Comparison of ENCODE assay signal across 7 cellular contexts in genomic region chr7:12225017-12225416, GRCh38. TPM values are rescaled to one million over a fixed set of nuclear protein-coding genes. Genes with fewer than 3 reads are reported as not detected.
DNase-seq lines count a peak whose midpoint lies in the region; ATAC-seq, FAIRE-seq and TF ChIP-seq lines count a peak whose summit lies in the region.
"Not testable (repeated sequence)": the region's sequence is repeated elsewhere in the genome, so short reads cannot be mapped to it uniquely, and the experiment has no call there.

No MANE protein-coding gene starts in this region.

- in situ Hi-C loops in K562 (cut with MboI), result not testable (repeated sequence)

- not testable (repeated sequence) for H4K20me1 ChIP-seq in K562 (replicated peaks; ENCODE audit: control insufficient read depth, insufficient read depth, low read length)

- peak overlapping the region; percentile 19 for H3K27ac Mint-ChIP-seq in activated naive CD4-positive, alpha-beta T cell treated with anti-CD3 and anti-CD28 coated beads, Interleukin-2, amount 10 ng/mL, durations not matched to agents 7 days and 5 days
- peak overlapping the region; percentile 60 for H3K27ac Mint-ChIP-seq in activated naive CD4-positive, alpha-beta T cell treated with anti-CD3 and anti-CD28 coated beads, Interleukin-2, amount 50 U/mL, for 24 hours
- peak overlapping the region; percentile 28 for H3K27ac Mint-ChIP-seq in activated naive CD8-positive, alpha-beta T cell
- H3K27ac Mint-ChIP-seq in activated naive CD8-positive, alpha-beta T cell treated with anti-CD3 and anti-CD28 coated beads, Interleukin-2, amount 10 ng/mL, durations not matched to agents 7 days and 5 days, result peak overlapping the region; percentile 34
- not testable (repeated sequence) for H3K27ac Mint-ChIP-seq in endothelial cell (ENCODE audit: unreplicated experiment)

- TF ChIP-seq CTCF in HEK293 (tag by site-specific recombination; IDR thresholded peaks at IDR 0.05); K562 (IDR thresholded peaks at IDR 0.05 in 2 of 3, conservative IDR thresholded peaks at IDR 0.05 in 1 of 3; ENCODE audit: insufficient read depth in 2 of 3, low read depth in 1 of 3, low read length in 3 of 3); endothelial cell (IDR thresholded peaks at IDR 0.05; ENCODE audit: unreplicated experiment): not testable (repeated sequence)

- not testable (repeated sequence) for BruUV-seq in K562 (replicated peaks; lab: Mats Ljungman, UMichigan)

- H3K9me1 ChIP-seq in K562 (ENCODE audit: control insufficient read depth, insufficient read depth, low read length), result not testable (repeated sequence)

- H3K27ac ChIP-seq in HEK293 (ENCODE audit: extremely low read depth, low read depth, low read length); K562 (ENCODE audit: extremely low read depth, low read depth, low read length): not testable (repeated sequence)

- FAIRE-seq in K562 (lab: Jason Lieb, UNC), result not testable (repeated sequence)

- CTCF ChIA-PET in HEK293 (lab: Yijun Ruan, JAX), result interaction anchor here (0.6 kb wide), 1 partner anchor 226 kb away, joined by 6 read pairs; no protein-coding TSS in a partner anchor
- CTCF ChIA-PET in activated naive CD4-positive, alpha-beta T cell treated with anti-CD3 and anti-CD28 coated beads, Interleukin-2, amount 10 ng/mL, durations not matched to agents 7 days and 5 days (lab: Charles Lee); K562 (lab: Yijun Ruan, JAX; ENCODE audit: low intra/inter-chr PET ratio): not testable (repeated sequence)

- H3K36me3 ChIP-seq in HEK293 (ENCODE audit: control insufficient read depth in 2 of 2, insufficient read depth in 1 of 2, low read length in 2 of 2) (peaks cover 10 to 20% of the 10 kb centered on the region in 2 experiments), K562 (ENCODE audit: control insufficient read depth, insufficient read depth, low read length) (peaks cover 21% of the 10 kb centered on the region; the same call in 1 of the 3 replicates)

- peaks cover 25% of the 10 kb centered on the region for H3K9me3 Mint-ChIP-seq in activated naive CD4-positive, alpha-beta T cell treated with anti-CD3 and anti-CD28 coated beads, Interleukin-2, amount 10 ng/mL, durations not matched to agents 7 days and 5 days
- H3K9me3 Mint-ChIP-seq in activated naive CD4-positive, alpha-beta T cell treated with anti-CD3 and anti-CD28 coated beads, Interleukin-2, amount 50 U/mL, for 24 hours; activated naive CD8-positive, alpha-beta T cell (ENCODE audit: low read depth); endothelial cell (ENCODE audit: unreplicated experiment): not testable (repeated sequence)
- H3K9me3 Mint-ChIP-seq in activated naive CD8-positive, alpha-beta T cell treated with anti-CD3 and anti-CD28 coated beads, Interleukin-2, amount 10 ng/mL, durations not matched to agents 7 days and 5 days, result peaks cover 14% of the 10 kb centered on the region

- POLR2A ChIA-PET in HEK293 (lab: Yijun Ruan, JAX); K562 (lab: Yijun Ruan, JAX): not testable (repeated sequence)
- POLR2A ChIA-PET in activated naive CD8-positive, alpha-beta T cell treated with anti-CD3 and anti-CD28 coated beads, Interleukin-2, amount 10 ng/mL, durations not matched to agents 7 days and 5 days (lab: Charles Lee), result interaction anchor here (1.9 kb wide), 1 partner anchor 15 kb away, joined by 8 read pairs; the partner anchor contains the start of gene TMEM106B

- 76% methylated on average over 7 of the region's 7 CpGs for WGBS in K562 (ENCODE audit: insufficient coverage, low coverage, missing lambda C conversion rate)

- not testable (repeated sequence) for TF ChIP-seq EP300 in K562 (IDR thresholded peaks at IDR 0.05; ENCODE audit: low read length)

- not testable (repeated sequence) for H3K9me3 ChIP-seq in HEK293 (ENCODE audit: control insufficient read depth, insufficient read depth, low read depth, low read length); K562 (replicated peaks; ENCODE audit: control insufficient read depth, insufficient read depth, low read depth, low read length)

- intact Hi-C loops in K562 (cut with micrococcal nuclease), result not testable (repeated sequence)

- not testable (repeated sequence) for H2AFZ ChIP-seq in K562 (ENCODE audit: low read depth, low read length)

- H3K4me1 ChIP-seq in HEK293 (ENCODE audit: control insufficient read depth, insufficient read depth, low read length); K562 (replicated peaks in 1 of 2; ENCODE audit: control insufficient read depth in 2 of 2, insufficient read depth in 2 of 2, low read length in 2 of 2): not testable (repeated sequence)

- DNase-seq in activated naive CD4-positive, alpha-beta T cell treated with anti-CD3 and anti-CD28 coated beads, Interleukin-2, amount 10 ng/mL, durations not matched to agents 7 days and 5 days; activated naive CD8-positive, alpha-beta T cell treated with anti-CD3 and anti-CD28 coated beads, Interleukin-2, amount 10 ng/mL, durations not matched to agents 7 days and 5 days; K562 (ENCODE audit: extremely low read depth in 1 of 4, low spot score in 3 of 4); endothelial cell (ENCODE audit: low spot score): not testable (repeated sequence)

- not testable (repeated sequence) for TF ChIP-seq RAD21 in K562 (CRISPR knock-in tag; conservative IDR thresholded peaks at IDR 0.05 in 1 of 2, IDR thresholded peaks at IDR 0.05 in 1 of 2)

- not testable (repeated sequence) for H3K9ac ChIP-seq in K562 (ENCODE audit: insufficient read depth in 1 of 2, low read depth in 2 of 2, low read length in 2 of 2)

- not testable (repeated sequence) for H3K79me2 ChIP-seq in K562 (ENCODE audit: control insufficient read depth, insufficient read depth, low read length)

- not testable (repeated sequence) for H3K4me2 ChIP-seq in K562 (ENCODE audit: insufficient read depth, low read length)

- not testable (repeated sequence) for TF ChIP-seq POLR2A in K562 (conservative IDR thresholded peaks at IDR 0.05)

- not testable (repeated sequence) for H3K4me3 Mint-ChIP-seq in activated naive CD4-positive, alpha-beta T cell treated with anti-CD3 and anti-CD28 coated beads, Interleukin-2, amount 10 ng/mL, durations not matched to agents 7 days and 5 days; activated naive CD4-positive, alpha-beta T cell treated with anti-CD3 and anti-CD28 coated beads, Interleukin-2, amount 50 U/mL, for 24 hours; activated naive CD8-positive, alpha-beta T cell; activated naive CD8-positive, alpha-beta T cell treated with anti-CD3 and anti-CD28 coated beads, Interleukin-2, amount 10 ng/mL, durations not matched to agents 7 days and 5 days
- peak overlapping the region; percentile 78 for H3K4me3 Mint-ChIP-seq in endothelial cell (ENCODE audit: unreplicated experiment)

- ATAC-seq in activated naive CD8-positive, alpha-beta T cell treated with anti-CD3 and anti-CD28 coated beads, Interleukin-2, amount 10 ng/mL, durations not matched to agents 7 days and 5 days (ENCODE audit: low read depth); K562: not testable (repeated sequence)

- peaks cover 71% of the 10 kb centered on the region for H3K36me3 Mint-ChIP-seq in activated naive CD4-positive, alpha-beta T cell treated with anti-CD3 and anti-CD28 coated beads, Interleukin-2, amount 10 ng/mL, durations not matched to agents 7 days and 5 days
- H3K36me3 Mint-ChIP-seq in activated naive CD4-positive, alpha-beta T cell treated with anti-CD3 and anti-CD28 coated beads, Interleukin-2, amount 50 U/mL, for 24 hours, result peaks cover 27% of the 10 kb centered on the region
- H3K36me3 Mint-ChIP-seq in activated naive CD8-positive, alpha-beta T cell, result peaks cover 31% of the 10 kb centered on the region
- peaks cover 72% of the 10 kb centered on the region for H3K36me3 Mint-ChIP-seq in activated naive CD8-positive, alpha-beta T cell treated with anti-CD3 and anti-CD28 coated beads, Interleukin-2, amount 10 ng/mL, durations not matched to agents 7 days and 5 days
- peaks cover 24% of the 10 kb centered on the region for H3K36me3 Mint-ChIP-seq in endothelial cell (ENCODE audit: low read depth, unreplicated experiment)

- H3K27me3 Mint-ChIP-seq in activated naive CD4-positive, alpha-beta T cell treated with anti-CD3 and anti-CD28 coated beads, Interleukin-2, amount 10 ng/mL, durations not matched to agents 7 days and 5 days; activated naive CD4-positive, alpha-beta T cell treated with anti-CD3 and anti-CD28 coated beads, Interleukin-2, amount 50 U/mL, for 24 hours; activated naive CD8-positive, alpha-beta T cell; activated naive CD8-positive, alpha-beta T cell treated with anti-CD3 and anti-CD28 coated beads, Interleukin-2, amount 10 ng/mL, durations not matched to agents 7 days and 5 days; endothelial cell (ENCODE audit: unreplicated experiment): not testable (repeated sequence)

- H3K27me3 ChIP-seq in K562 (ENCODE audit: control insufficient read depth in 2 of 2, insufficient read depth in 2 of 2, low read length in 2 of 2), result not testable (repeated sequence)

- peaks cover 52% of the 10 kb centered on the region for H3K4me1 Mint-ChIP-seq in activated naive CD4-positive, alpha-beta T cell treated with anti-CD3 and anti-CD28 coated beads, Interleukin-2, amount 10 ng/mL, durations not matched to agents 7 days and 5 days
- peaks cover 73% of the 10 kb centered on the region for H3K4me1 Mint-ChIP-seq in activated naive CD4-positive, alpha-beta T cell treated with anti-CD3 and anti-CD28 coated beads, Interleukin-2, amount 50 U/mL, for 24 hours
- H3K4me1 Mint-ChIP-seq in activated naive CD8-positive, alpha-beta T cell (ENCODE audit: low read depth), result peaks cover 67% of the 10 kb centered on the region
- peaks cover 37% of the 10 kb centered on the region for H3K4me1 Mint-ChIP-seq in activated naive CD8-positive, alpha-beta T cell treated with anti-CD3 and anti-CD28 coated beads, Interleukin-2, amount 10 ng/mL, durations not matched to agents 7 days and 5 days
- H3K4me1 Mint-ChIP-seq in endothelial cell (ENCODE audit: unreplicated experiment), result not testable (repeated sequence)

- not testable (repeated sequence) for H3K4me3 ChIP-seq in HEK293 (ENCODE audit: low read depth, low read length); K562

RNA-seq across cellular contexts. Expression of gene TMEM106B, which starts 13.9 kb away (rescaled TPM):
- 10 to 100 TPM; 45.7 to 48.8 TPM for total RNA-seq in activated naive CD8-positive, alpha-beta T cell treated with anti-CD3 and anti-CD28 coated beads, Interleukin-2, amount 10 ng/mL, durations not matched to agents 7 days and 5 days
- total RNA-seq in K562 (2011; cell fraction: chromatin; rRNA removed; ENCODE audit: low replicate concordance), result 13.2 and 34.3 TPM in 2 replicates
- 13.0 TPM in 2 replicates for total RNA-seq in K562 (2011; cell fraction: nucleolus; rRNA removed)
- total RNA-seq in K562 (2011; cell fraction: nucleoplasm; rRNA removed), result 23.2 and 56.3 TPM in 2 replicates
- 12.9 and 15.7 TPM in 2 replicates for total RNA-seq in K562 (2014; rRNA removed)
- 25.9 and 30.1 TPM in 2 replicates for total RNA-seq in K562 (2014; rRNA removed; fragmentation: Illumina TruSeq; extraction: Trizol)
- 21.6 and 22.2 TPM in 2 replicates for total RNA-seq in K562 (2015; rRNA removed; fragmentation: Illumina TruSeq; extraction: Trizol)
- 18.7 and 20.7 TPM in 2 replicates for total RNA-seq in K562 (2021)
- 27.4 and 30.4 TPM in 2 replicates for polyA plus RNA-seq in K562 (2011; rRNA removed)
- polyA plus RNA-seq in K562 (2011; cell fraction: cytosol; rRNA removed), result 6.9 and 13.5 TPM in 2 replicates
- 7.5 and 12.3 TPM in 2 replicates for polyA plus RNA-seq in K562 (2011; cell fraction: nucleus; rRNA removed)
- polyA plus RNA-seq in K562 (2012), result 12.8 and 20.1 TPM in 2 replicates
- polyA plus RNA-seq in K562 (2014; fragmentation: Illumina TruSeq; extraction: Trizol), result 15.8 and 20.5 TPM in 2 replicates
- 1 to 10 TPM; 8.6 to 8.9 TPM for polyA plus RNA-seq in K562 (2014; fragmentation: Nextera tagmentation; extraction: Ambion mirVana)
- polyA plus RNA-seq in K562 (2014; rRNA removed), result 10.3 and 13.2 TPM in 2 replicates
- 41.3 and 54.9 TPM in 2 replicates for polyA minus RNA-seq in K562 (2011; rRNA and poly(A)+ RNA removed)
- polyA minus RNA-seq in K562 (2011; cell fraction: cytosol; rRNA and poly(A)+ RNA removed), result 23.1 and 29.0 TPM in 2 replicates
- polyA minus RNA-seq in K562 (2011; cell fraction: nucleus; rRNA and poly(A)+ RNA removed), result 12.9 and 22.5 TPM in 2 replicates
- 23.2 TPM for total RNA-seq in endothelial cell (ENCODE audit: unreplicated experiment)
